15 cellular contexts compared by ENCODE assay signal in genomic region chr19:12513531-12514061, GRCh38. TPM values are rescaled to one million over a fixed set of nuclear protein-coding genes. Genes with fewer than 3 reads are reported as not detected.
A peak's percentile ranks its signal among the peaks of the same experiment; 100 is the strongest.
DNase-seq lines count a peak whose midpoint lies in the region; ATAC-seq and TF ChIP-seq lines count a peak whose summit lies in the region.
"Had no signal": no experiment of that assay in that cellular context is flagged by ENCODE, and none has a peak within 500 bp of the region (broad histone marks: within the 10 kb centered on the region; RNA-seq: fewer than 3 reads in every experiment).

No MANE protein-coding gene starts in this region.

- no peaks in the 10 kb centered on the region for H3K4me1 Mint-ChIP-seq in endodermal cell
- H3K4me1 Mint-ChIP-seq: activated naive CD4-positive, alpha-beta T cell treated with anti-CD3 and anti-CD28 coated beads, Interleukin-2, amount 10 ng/mL, durations not matched to agents 7 days and 5 days had no signal

- peak; percentile 40 for TF ChIP-seq CTCF in endodermal cell (conservative IDR thresholded peaks at IDR 0.05)
- no peak for TF ChIP-seq CTCF in sigmoid colon (IDR thresholded peaks at IDR 0.05)

- H3K27me3 ChIP-seq in endodermal cell (ENCODE audit: control insufficient read depth, insufficient read depth, low read length, poor library complexity, severe bottlenecking) = no peaks in the 10 kb centered on the region
- no peaks in the 10 kb centered on the region for H3K27me3 ChIP-seq in sigmoid colon
- H3K27me3 ChIP-seq: foreskin keratinocyte had no signal

- no peak overlapping the region for H3K27ac Mint-ChIP-seq in endodermal cell
- H3K27ac Mint-ChIP-seq: activated naive CD4-positive, alpha-beta T cell treated with anti-CD3 and anti-CD28 coated beads, Interleukin-2, amount 10 ng/mL, durations not matched to agents 7 days and 5 days; type B pancreatic cell had no signal

- TF ChIP-seq EP300 in sigmoid colon (IDR thresholded peaks at IDR 0.05) = no peak

- no peak overlapping the region for H3K4me3 Mint-ChIP-seq in endodermal cell
- H3K4me3 Mint-ChIP-seq: activated naive CD4-positive, alpha-beta T cell treated with anti-CD3 and anti-CD28 coated beads, Interleukin-2, amount 10 ng/mL, durations not matched to agents 7 days and 5 days; type B pancreatic cell had no signal

- WGBS in endodermal cell (ENCODE audit: insufficient coverage in 1 of 2, insufficient read length in 1 of 2), 2 experiments = 92 to 95% methylated on average over 30 to 35 of the region's 35 CpGs
- 22 to 50% methylated on average over 35 of the region's 35 CpGs for WGBS in sigmoid colon, 2 donors

- no peak overlapping the region for H3K9ac ChIP-seq in endodermal cell (ENCODE audit: extremely low read depth, low read length, poor library complexity, severe bottlenecking)

- H3K27ac ChIP-seq in endodermal cell (ENCODE audit: low read depth, low read length) (no peak overlapping the region), sigmoid colon (no peak overlapping the region)
- H3K27ac ChIP-seq: foreskin keratinocyte had no signal

- H3K4me3 ChIP-seq in endodermal cell (ENCODE audit: low read length) (no peak overlapping the region), sigmoid colon (peak overlapping the region in 3 of 4 donors; percentile 30 to 43 (median 40))

- H3K9me3 ChIP-seq in endodermal cell (ENCODE audit: control insufficient read depth, low read length) (peaks cover 30% of the 10 kb centered on the region), sigmoid colon (peaks cover 0 to 18% (median 1%) of the 10 kb centered on the region in 4 donors)

- no peaks in the 10 kb centered on the region for H3K4me1 ChIP-seq in endodermal cell (ENCODE audit: control insufficient read depth, insufficient read depth, low read length)
- peaks cover 0 to 10% (median 4%) of the 10 kb centered on the region in 4 donors for H3K4me1 ChIP-seq in sigmoid colon
- H3K4me1 ChIP-seq: foreskin keratinocyte had no signal

- H3K36me3 ChIP-seq in endodermal cell (ENCODE audit: control insufficient read depth, insufficient read depth, low read length) = peaks cover 4% of the 10 kb centered on the region
- peaks cover 0 to 5% (median 0%) of the 10 kb centered on the region in 4 donors for H3K36me3 ChIP-seq in sigmoid colon

- H3K36me3 Mint-ChIP-seq in endodermal cell (ENCODE audit: low read depth) = peaks cover 16% of the 10 kb centered on the region

- intact Hi-C loops in sigmoid colon (cut with DNase I) = no loop called here

- no peak for TF ChIP-seq POLR2A in sigmoid colon (IDR thresholded peaks at IDR 0.05)

- ATAC-seq in HG02981 (IDR thresholded peaks at IDR 0.05; ENCODE audit: unreplicated experiment) = no peak
- ATAC-seq: foreskin keratinocyte, PC-3 had no signal

- peaks cover 66% of the 10 kb centered on the region for H3K9me3 Mint-ChIP-seq in endodermal cell
- H3K9me3 Mint-ChIP-seq: type B pancreatic cell had no signal

- H3K27me3 Mint-ChIP-seq in endodermal cell (ENCODE audit: insufficient read depth) = no peaks in the 10 kb centered on the region
- H3K27me3 Mint-ChIP-seq: type B pancreatic cell had no signal

- DNase-seq in NCI-H2029 treated with DMSO at 0.1 percent for 48 hours (lab: John Stamatoyannopoulos, UW) (peak; percentile 46), endodermal cell (peak; percentile 54), left kidney (ENCODE audit: low read depth, low spot score) (peak; percentile 75), sigmoid colon (no peak), NCI-H1105 treated with DMSO at 0.1 percent for 48 hours (lab: John Stamatoyannopoulos, UW) (no peak), epidermal melanocyte (ENCODE audit: insufficient read length, low spot score) (no peak)
- DNase-seq in activated effector memory CD4-positive, alpha-beta T cell treated with anti-CD3 and anti-CD28 coated beads, Interleukin-2, amount 50 U/mL, for 16 hours = no peak
- DNase-seq: activated naive CD4-positive, alpha-beta T cell treated with anti-CD3 and anti-CD28 coated beads, Interleukin-2, amount 10 ng/mL, durations not matched to agents 7 days and 5 days; foreskin keratinocyte; NCI-H187 treated with DMSO at 0.1 percent for 48 hours; NCI-H526; PC-3; stimulated activated CD8-positive, alpha-beta memory T cell treated with anti-CD3 and anti-CD28 coated beads, Interleukin-4, amount 100 ng/mL, for 48 hours had no signal

RNA-seq across cellular contexts. Expression of gene ZNF709, which starts 29.0 kb away (rescaled TPM):
- 1 to 10 TPM; 5.3 to 7.4 TPM for total RNA-seq in endodermal cell
- polyA plus RNA-seq in endodermal cell (2013, experiment 1 of 2) = 4.6 TPM
- polyA plus RNA-seq in endodermal cell (2013, experiment 2 of 2) = 5.2 TPM
- total RNA-seq in sigmoid colon = 1 to 10 TPM; 2.4 to 8.3 (median 3.5) TPM
- 1 to 10 TPM in 1 of 3 donors, under 1 TPM in 2; 0.46 to 1.2 (median 0.60) TPM for polyA plus RNA-seq in sigmoid colon

RNA-seq across cellular contexts. Expression of gene ZNF564, which starts 37.7 kb away (rescaled TPM):
- 10 to 100 TPM; 17.3 to 20.6 TPM for total RNA-seq in endodermal cell
- 7.9 TPM for polyA plus RNA-seq in endodermal cell (2013, experiment 1 of 2)
- 6.9 TPM for polyA plus RNA-seq in endodermal cell (2013, experiment 2 of 2)
- 10 to 100 TPM; 11.7 to 17.8 (median 16.4) TPM for total RNA-seq in sigmoid colon
- 1 to 10 TPM; 7.4 to 9.0 (median 7.8) TPM for polyA plus RNA-seq in sigmoid colon

Comparison
In these comparisons a context has a peak if more than half of its experiments do, and no peak if none do; other contexts are left out.
1. DNase-seq: peak in NCI-H2029 treated with DMSO at 0.1 percent for 48 hours (single experiment), endodermal cell (single experiment) and left kidney (single experiment); none in sigmoid colon (single experiment), NCI-H1105 treated with DMSO at 0.1 percent for 48 hours (single experiment), activated effector memory CD4-positive, alpha-beta T cell treated with anti-CD3 and anti-CD28 coated beads, Interleukin-2, amount 50 U/mL, for 16 hours (single experiment) and epidermal melanocyte (single experiment).